ENCODE assay signal across 19 cellular contexts in the genomic region with DNA sequence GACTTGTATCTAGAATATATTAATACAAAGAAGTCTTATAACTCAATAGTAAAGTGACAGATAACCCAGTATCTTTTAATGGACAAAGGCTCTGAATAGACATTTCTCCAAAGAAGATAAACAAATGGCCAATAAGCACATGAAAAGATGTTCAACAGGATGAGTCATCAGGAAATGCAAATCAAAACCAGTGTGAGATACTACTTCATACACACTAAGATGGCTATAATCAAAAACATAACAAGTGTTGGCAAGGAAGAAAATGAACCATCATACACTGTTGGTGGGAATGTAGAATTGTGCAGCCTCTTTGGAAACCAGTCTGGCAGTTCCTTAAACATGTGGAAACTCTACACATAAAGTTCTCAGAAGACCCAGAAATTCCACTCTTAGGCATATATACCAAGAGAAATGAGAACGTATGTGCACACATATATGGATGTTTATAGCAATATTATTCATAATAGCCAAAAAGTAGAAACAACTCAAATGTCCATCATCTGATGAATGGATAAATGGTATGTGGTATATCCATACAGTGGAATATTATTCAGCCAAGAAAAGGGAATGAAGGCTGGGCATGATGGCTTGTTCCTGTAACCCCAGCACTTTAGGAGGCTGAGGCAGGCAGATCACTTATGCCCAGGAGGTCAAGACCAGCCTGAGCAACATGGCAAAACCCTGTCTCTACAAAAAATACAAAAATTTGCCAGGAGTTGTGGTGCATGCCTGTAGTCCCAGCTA. TPM values are rescaled to one million over a fixed set of nuclear protein-coding genes. Genes with fewer than 3 reads are reported as not detected.
"Had no signal": no experiment of that assay in that cellular context is flagged by ENCODE, and none has a peak within 500 bp of the region (broad histone marks: within the 10 kb centered on the region; RNA-seq: fewer than 3 reads in every experiment).

No MANE protein-coding gene starts in this region.

- H3K27ac ChIP-seq: gastrocnemius medialis, left ventricle myocardium inferior had no signal

- H3K4me3 ChIP-seq: gastrocnemius medialis, left ventricle myocardium inferior had no signal

- H3K36me3 ChIP-seq: gastrocnemius medialis had no signal

- DNase-seq: activated CD4-positive, alpha-beta T cell treated with anti-CD3 and anti-CD28 coated beads, Interleukin-2, amount 50 U/mL, for 1 hour; activated naive CD4-positive, alpha-beta T cell treated with anti-CD3 and anti-CD28 coated beads, Interleukin-2, amount 50 U/mL, for 16 hours; activated T-cell treated with anti-CD3 and anti-CD28 coated beads for 4 hours; central memory CD4-positive, alpha-beta T cell; cortex of kidney; effector memory CD4-positive, alpha-beta T cell; erythroblast; gastrocnemius medialis; left ventricle myocardium inferior; mesenchymal stem cell; stimulated activated CD4-positive, alpha-beta T cell treated with anti-CD3 and anti-CD28 coated beads, Interleukin-12 subunit alpha, Interleukin-12 subunit beta, amount 100 ng/mL, for 4 hours; stimulated activated CD4-positive, alpha-beta T cell treated with anti-CD3 and anti-CD28 coated beads, Interleukin-2, amount 100 ng/mL, for 48 hours; stimulated activated naive CD4-positive, alpha-beta T cell treated with Interleukin-2 at 50 U/mL for 16 hours; T-helper 2 cell had no signal

- H3K27me3 ChIP-seq: gastrocnemius medialis had no signal

- H3K9me3 ChIP-seq: gastrocnemius medialis had no signal

- ATAC-seq: gastrocnemius medialis had no signal

RNA-seq across cellular contexts. Expression of a gene that starts 9.9 kb away (rescaled TPM):
- total RNA-seq: activated CD8-positive, alpha-beta memory T cell treated with anti-CD3 and anti-CD28 coated beads for 36 hours; activated T-helper 2 cell treated with anti-CD3 and anti-CD28 coated beads, Interferon-gamma antibody, Interleukin-2, Interleukin-4, amounts not matched to agents 10 μg/mL and 5 μg/mL and 100 μg/mL, durations not matched to agents 14 hours and 24 hours and 36 hours; gastrocnemius medialis; osteoblast; pulmonary artery endothelial cell had no signal
- polyA plus RNA-seq: keratinocyte had no signal

RNA-seq across cellular contexts. Expression of a gene that starts 26.9 kb away (rescaled TPM):
- total RNA-seq: osteoblast had no signal
- polyA plus RNA-seq: keratinocyte had no signal

RNA-seq across cellular contexts. Expression of a gene that starts 42.3 kb away (rescaled TPM):
- total RNA-seq: activated CD8-positive, alpha-beta memory T cell treated with anti-CD3 and anti-CD28 coated beads for 36 hours; activated T-helper 2 cell treated with anti-CD3 and anti-CD28 coated beads, Interferon-gamma antibody, Interleukin-2, Interleukin-4, amounts not matched to agents 10 μg/mL and 5 μg/mL and 100 μg/mL, durations not matched to agents 14 hours and 24 hours and 36 hours; left ventricle myocardium inferior; osteoblast; pulmonary artery endothelial cell had no signal
